ENCODE assay signal across 18 cellular contexts in the genomic region with DNA sequence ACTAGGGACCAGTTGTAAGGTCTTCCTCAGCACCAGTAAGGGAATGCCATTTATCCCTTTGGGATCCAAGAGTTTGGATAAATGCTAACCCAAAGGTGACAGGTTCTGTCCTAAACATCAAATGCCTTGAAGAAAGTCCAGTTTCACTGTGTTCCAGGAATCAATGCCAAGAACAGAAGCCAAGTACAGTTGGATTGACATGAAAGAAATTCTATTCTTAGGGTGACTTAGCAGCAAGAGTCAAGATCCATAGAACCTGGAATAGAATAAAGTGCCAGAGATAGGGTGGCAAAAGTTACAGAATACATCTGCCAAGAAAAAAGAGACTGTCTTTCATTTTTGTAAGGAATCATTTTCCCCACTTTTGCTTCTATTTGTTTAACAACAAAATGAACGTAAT.
DNase-seq lines count a peak whose midpoint lies in the region; ATAC-seq and TF ChIP-seq lines count a peak whose summit lies in the region.
"Had no signal": no experiment of that assay in that cellular context is flagged by ENCODE, and none has a peak within 500 bp of the region (broad histone marks: within the 10 kb centered on the region; RNA-seq: fewer than 3 reads in every experiment).

No MANE protein-coding gene starts in this region.

- H3K4me3 ChIP-seq in osteoblast (ENCODE audit: insufficient read depth, low read length) = no peak overlapping the region
- H3K4me3 ChIP-seq: A549; BLaER1 treated with 17β-estradiol and CSF1 and Interleukin-3, amounts not matched to agents 10 nM and 100 nM; GM12878 had no signal

- in situ Hi-C loops in G401 (cut with HindIII; ENCODE audit: low sequenced_read_pairs) = no loop called here

- no peaks in the 10 kb centered on the region for H4K20me1 ChIP-seq in osteoblast (ENCODE audit: insufficient read depth, low read length)
- H4K20me1 ChIP-seq: BLaER1 treated with 17β-estradiol and CSF1 and Interleukin-3, amounts not matched to agents 10 nM and 100 nM had no signal

- H3K4me1 ChIP-seq in osteoblast (ENCODE audit: insufficient read depth, low read length) = peaks cover 23% of the 10 kb centered on the region
- H3K4me1 ChIP-seq: A549; BLaER1 treated with 17β-estradiol and CSF1 and Interleukin-3, amounts not matched to agents 10 nM and 100 nM; Caco-2 had no signal

- no peak overlapping the region for H3K27ac ChIP-seq in osteoblast (ENCODE audit: low read depth, low read length)
- H3K27ac ChIP-seq: 22Rv1; A549; BLaER1 treated with 17β-estradiol and CSF1 and Interleukin-3, amounts not matched to agents 10 nM and 100 nM; C4-2B had no signal

- H3K4me2 ChIP-seq in osteoblast (ENCODE audit: insufficient read depth, low read length) = no peak overlapping the region
- H3K4me2 ChIP-seq: A549; BLaER1 treated with 17β-estradiol and CSF1 and Interleukin-3, amounts not matched to agents 10 nM and 100 nM had no signal

- intact Hi-C loops in Right ventricle myocardium superior (cut with DNase I) = no loop called here
- intact Hi-C loops in cardiac septum (cut with DNase I) = no loop called here

- H2AFZ ChIP-seq in osteoblast (ENCODE audit: low read length) = no peak overlapping the region

- ATAC-seq in Right ventricle myocardium superior (ENCODE audit: poor library complexity) = peak; percentile 85
- ATAC-seq: A549; CD8-positive, alpha-beta T cell; GM12878 had no signal

- no peak for TF ChIP-seq CTCF in osteoblast (IDR thresholded peaks at IDR 0.05; ENCODE audit: extremely low read depth, low read depth, low read length)

- no peaks in the 10 kb centered on the region for H3K9me3 ChIP-seq in osteoblast (ENCODE audit: low read depth, low read length)
- H3K9me3 ChIP-seq: A549, Caco-2 had no signal

- DNase-seq in Right ventricle myocardium superior (no peak), cardiac septum (ENCODE audit: low spot score) (no peak), G401 (ENCODE audit: low spot score) (peak; percentile 41), cerebellum (ENCODE audit: low spot score) (peak; percentile 19), osteoblast (ENCODE audit: insufficient read length, low spot score, missing footprints) (no peak)
- no peak for DNase-seq in stimulated activated naive CD4-positive, alpha-beta T cell (lab: John Stamatoyannopoulos, UW)
- DNase-seq: AML-193; Caco-2; Calu3; CD4-positive, alpha-beta T cell; CD8-positive, alpha-beta T cell; DMS79 treated with DMSO at 0.1 percent for 48 hours; GDM1 had no signal

- no peaks in the 10 kb centered on the region for H3K27me3 ChIP-seq in osteoblast (ENCODE audit: insufficient read depth, low read length)
- H3K27me3 ChIP-seq: BLaER1 treated with 17β-estradiol and CSF1 and Interleukin-3, amounts not matched to agents 10 nM and 100 nM had no signal

- no peaks in the 10 kb centered on the region for H3K36me3 ChIP-seq in osteoblast (ENCODE audit: insufficient read depth, low read length)
- H3K36me3 ChIP-seq: BLaER1 treated with 17β-estradiol and CSF1 and Interleukin-3, amounts not matched to agents 10 nM and 100 nM had no signal

- H3K79me2 ChIP-seq in osteoblast (ENCODE audit: insufficient read depth, low read length) = no peaks in the 10 kb centered on the region

Comparison
In these comparisons a context has a peak if more than half of its experiments do, and no peak if none do; other contexts are left out.
1. DNase-seq: peak in G401 (single experiment) and cerebellum (single experiment); none in Right ventricle myocardium superior (single experiment), cardiac septum (single experiment), stimulated activated naive CD4-positive, alpha-beta T cell (0 of 6) and osteoblast (single experiment).